In the genomic region with DNA sequence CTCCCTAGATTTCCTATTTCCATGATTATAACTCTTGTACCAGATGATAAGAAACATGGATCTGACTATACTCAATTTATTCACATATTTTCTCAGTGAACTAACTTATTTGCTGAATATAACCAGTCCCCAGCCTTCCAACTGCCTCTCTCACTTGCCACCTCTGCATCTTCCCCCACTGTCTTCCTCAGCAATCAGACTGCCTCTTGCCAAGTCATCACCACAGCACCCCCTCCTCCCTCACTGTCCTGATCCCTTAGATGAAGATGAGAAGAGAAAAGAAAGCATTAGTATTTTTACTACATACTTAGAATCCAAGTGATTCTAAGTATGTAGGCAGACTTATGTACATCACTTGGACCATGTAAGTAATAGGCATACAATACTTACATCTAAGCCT, we compare ENCODE assay signal across 7 cellular contexts.
"Had no signal": no experiment of that assay in that cellular context is flagged by ENCODE, and none has a peak within 500 bp of the region (broad histone marks: within the 10 kb centered on the region; RNA-seq: fewer than 3 reads in every experiment).

No MANE protein-coding gene starts in this region.

- FAIRE-seq: H1, HepG2 had no signal

- H2AFZ ChIP-seq: GM23338 had no signal

- H3K4me3 ChIP-seq: GM23338 had no signal

- H3K27me3 Mint-ChIP-seq: IgD-negative memory B cell had no signal

- H3K4me2 ChIP-seq: GM23338 had no signal

- H3K27ac ChIP-seq: HL-60 had no signal

- H3K27ac Mint-ChIP-seq: GM23338, H9, IgD-negative memory B cell had no signal

- DNase-seq: H9, HCEC 1CT had no signal

- H3K4me1 Mint-ChIP-seq: GM23338, IgD-negative memory B cell had no signal

- H3K4me3 Mint-ChIP-seq: GM23338, H9, IgD-negative memory B cell had no signal
